ENCODE assay signal across 9 cellular contexts in the genomic region with DNA sequence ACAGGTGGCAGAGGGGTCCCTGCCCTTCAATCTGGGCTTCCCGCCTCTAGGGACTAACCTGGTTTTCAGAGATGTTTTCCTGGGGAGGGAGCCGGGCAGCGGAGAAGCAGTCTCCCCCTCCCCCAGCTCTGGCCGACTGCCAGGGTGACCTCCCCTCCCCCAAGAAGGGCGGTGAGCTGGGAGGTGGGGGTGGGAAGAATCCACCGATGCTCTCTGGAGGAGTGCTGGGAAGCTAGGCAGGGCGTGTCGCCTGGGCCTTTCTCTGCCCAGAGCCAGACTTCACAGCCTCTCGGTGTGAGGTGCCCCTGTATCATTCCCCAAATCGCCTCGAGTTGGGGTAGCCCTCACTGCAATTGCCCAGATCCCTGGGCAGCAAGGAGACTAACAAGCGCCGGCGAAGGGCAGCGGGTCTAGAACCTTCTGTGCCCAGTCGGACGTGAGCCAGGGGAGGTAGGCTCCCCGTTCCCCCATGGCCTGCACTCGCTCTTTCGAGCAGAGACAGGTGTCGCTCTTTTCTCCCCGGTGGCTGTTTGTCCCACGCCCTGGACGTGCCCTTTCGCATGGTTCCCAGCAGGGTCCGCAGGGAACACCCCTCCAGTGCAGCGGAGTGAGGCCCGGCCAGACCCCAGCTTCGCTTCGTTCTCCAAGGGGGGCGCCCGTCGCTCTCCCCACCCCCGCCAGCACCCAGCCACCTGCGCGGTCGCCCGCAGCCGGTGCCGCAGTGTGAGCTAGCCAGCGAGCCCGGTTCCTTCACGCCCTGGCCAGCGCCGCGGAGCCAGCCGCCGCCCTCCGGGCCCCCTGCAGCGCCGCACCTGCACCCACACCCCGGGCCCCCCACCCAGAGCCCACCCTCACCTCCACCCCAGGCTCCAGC. TPM values are rescaled to one million over a fixed set of nuclear protein-coding genes. Genes with fewer than 3 reads are reported as not detected.
DNase-seq lines count a peak whose midpoint lies in the region; ATAC-seq and TF ChIP-seq lines count a peak whose summit lies in the region.
"Had no signal": no experiment of that assay in that cellular context is flagged by ENCODE, and none has a peak within 500 bp of the region (broad histone marks: within the 10 kb centered on the region; RNA-seq: fewer than 3 reads in every experiment).

No MANE protein-coding gene starts in this region.

- TF ChIP-seq CTCF in GM06990 (IDR thresholded peaks at IDR 0.05; ENCODE audit: insufficient read depth, low read length, poor library complexity, severe bottlenecking): no peak
- no peak for TF ChIP-seq CTCF in RWPE2 (IDR thresholded peaks at IDR 0.05; ENCODE audit: poor library complexity, severe bottlenecking)
- no peak for TF ChIP-seq CTCF in cardiac muscle cell (IDR thresholded peaks at IDR 0.05; ENCODE audit: low read depth, low read length)
- no peak for TF ChIP-seq CTCF in prostate gland (IDR thresholded peaks at IDR 0.05)

- H3K4me3 ChIP-seq in GM06990 (replicated peaks; ENCODE audit: low read depth, low read length) (peak overlapping the region; percentile 16; the same call in 1 of the 2 replicates), RWPE2 (ENCODE audit: severe bottlenecking) (peak overlapping the region; percentile 49), cardiac muscle cell (peak overlapping the region; percentile 78), prostate gland (peak overlapping the region; percentile 57)

- no peaks in the 10 kb centered on the region for H3K9me3 ChIP-seq in RWPE2 (ENCODE audit: severe bottlenecking)
- H3K9me3 ChIP-seq in cardiac muscle cell (ENCODE audit: low read depth): no peaks in the 10 kb centered on the region
- no peaks in the 10 kb centered on the region for H3K9me3 ChIP-seq in prostate gland

- no peaks in the 10 kb centered on the region for H3K4me1 ChIP-seq in RWPE2 (ENCODE audit: insufficient read depth, poor library complexity, severe bottlenecking)
- no peaks in the 10 kb centered on the region for H3K4me1 ChIP-seq in cardiac muscle cell (ENCODE audit: low read depth)
- H3K4me1 ChIP-seq in prostate gland (replicated peaks): peaks cover 5% of the 10 kb centered on the region

- H3K36me3 ChIP-seq in GM06990 (ENCODE audit: control insufficient read depth, insufficient read depth, low read length) (no peaks in the 10 kb centered on the region), RWPE2 (ENCODE audit: low read depth) (no peaks in the 10 kb centered on the region), cardiac muscle cell (no peaks in the 10 kb centered on the region), prostate gland (no peaks in the 10 kb centered on the region)

- no peak for TF ChIP-seq POLR2A in prostate gland (IDR thresholded peaks at IDR 0.05)

- 8% methylated on average over 48 of the region's 52 CpGs for WGBS in prostate gland

- POLR2A ChIA-PET in HEK293T (lab: Yijun Ruan, JAX): interaction anchor here (0.9 kb wide), 1 partner anchor 11 kb away, joined by 3 read pairs; no protein-coding TSS in a partner anchor

- CTCF ChIA-PET in HEK293T (lab: Yijun Ruan, JAX): no interaction called here

- DNase-seq in GM06990 (ENCODE audit: extremely low read depth, insufficient read length) (no peak), RWPE2 (ENCODE audit: low spot score) (no peak), cardiac muscle cell (ENCODE audit: low read depth in 1 of 2, low spot score in 1 of 2) (peak in 1 of 2 donors; percentile 12), prostate gland (ENCODE audit: low spot score) (no peak), HEK293T (ENCODE audit: extremely low spot score) (no peak), GF-D8 (lab: John Stamatoyannopoulos, UW) (no peak)
- DNase-seq: NCI-H446 treated with DMSO at 0.1 percent for 48 hours had no signal

- intact Hi-C loops in prostate gland (cut with DNase I): no loop called here

- peaks cover 4% of the 10 kb centered on the region for H3K27me3 ChIP-seq in GM06990 (replicated peaks; ENCODE audit: control insufficient read depth, insufficient read depth, low read length)
- peaks cover 24% of the 10 kb centered on the region for H3K27me3 ChIP-seq in RWPE2 (ENCODE audit: insufficient read depth, poor library complexity, severe bottlenecking)
- H3K27me3 ChIP-seq in cardiac muscle cell: peaks cover 82% of the 10 kb centered on the region
- H3K27me3 ChIP-seq in prostate gland (replicated peaks; ENCODE audit: insufficient read depth): no peaks in the 10 kb centered on the region

- H3K27ac ChIP-seq in RWPE2 (ENCODE audit: poor library complexity, severe bottlenecking) (no peak overlapping the region), cardiac muscle cell (no peak overlapping the region), prostate gland (no peak overlapping the region)

- ATAC-seq in RWPE2 (ENCODE audit: low read depth) (peak; percentile 28; the same call in 1 of the 3 replicates), GM21619 (IDR thresholded peaks at IDR 0.05; ENCODE audit: unreplicated experiment) (no peak), GM18907 (IDR thresholded peaks at IDR 0.05; ENCODE audit: unreplicated experiment) (no peak)

TF ChIP-seq in HEK293T, 16 proteins besides CTCF, POLR2A, EP300 and RAD21:
- TF ChIP-seq NFRKB (IDR thresholded peaks at IDR 0.05) (no peak), BHLHE40 (IDR thresholded peaks at IDR 0.05; ENCODE audit: borderline replicate concordance) (no peak), SUZ12 (IDR thresholded peaks at IDR 0.05) (no peak), ZNF384 (IDR thresholded peaks at IDR 0.05) (no peak), PKNOX1 (IDR thresholded peaks at IDR 0.05) (no peak), ELF4 (IDR thresholded peaks at IDR 0.05) (no peak), TARDBP (IDR thresholded peaks at IDR 0.05) (no peak), L3MBTL2 (conservative IDR thresholded peaks at IDR 0.05) (no peak), SP1 (IDR thresholded peaks at IDR 0.05) (no peak), FOXK2 (IDR thresholded peaks at IDR 0.05) (no peak), HDGF (IDR thresholded peaks at IDR 0.05; ENCODE audit: borderline replicate concordance) (no peak), FOXM1 (IDR thresholded peaks at IDR 0.05; ENCODE audit: borderline replicate concordance) (no peak), CTBP1 (IDR thresholded peaks at IDR 0.05; ENCODE audit: borderline replicate concordance) (no peak), ARNT (IDR thresholded peaks at IDR 0.05) (no peak), LEF1 (IDR thresholded peaks at IDR 0.05; ENCODE audit: borderline replicate concordance) (no peak), FOXA1 (IDR thresholded peaks at IDR 0.05) (no peak)

RNA-seq across cellular contexts. Expression of gene RAB6B, which starts 1.1 kb away (rescaled TPM):
- total RNA-seq in cardiac muscle cell (2.4 and 2.6 TPM in 2 replicates), prostate gland (1 to 10 TPM; 4.5 to 7.1 TPM)
- polyA plus RNA-seq in cardiac muscle cell: 3.0 TPM in 2 replicates

Comparison
In these comparisons a context has a peak if more than half of its experiments do, and no peak if none do; other contexts are left out.
1. H3K4me3 ChIP-seq: peak in every context shown above with its lines; median percentile 78 in cardiac muscle cell; 57 in prostate gland; 49 in RWPE2; 16 in GM06990.